Comparison of ENCODE assay signal across 31 cellular contexts in the genomic region with DNA sequence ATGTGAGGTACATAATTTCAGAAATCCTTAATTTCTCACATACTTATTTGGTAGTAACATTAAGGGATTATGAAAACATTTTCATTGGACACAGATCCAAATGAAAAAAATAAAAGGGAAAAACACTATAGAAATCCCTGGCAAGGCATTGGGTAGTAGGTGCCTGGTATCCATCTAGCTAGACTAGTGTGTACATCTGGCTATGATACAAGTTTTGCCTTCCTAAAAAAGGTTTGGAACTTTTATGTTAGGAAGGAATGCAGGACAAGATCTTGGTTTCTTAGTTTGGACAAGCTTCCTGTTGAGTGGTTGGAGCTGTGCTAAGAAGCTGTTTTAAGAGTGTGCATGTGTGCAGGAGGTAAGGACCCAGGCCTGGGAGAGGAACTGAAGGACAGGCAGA.
"Had no signal": no experiment of that assay in that cellular context is flagged by ENCODE, and none has a peak within 500 bp of the region (broad histone marks: within the 10 kb centered on the region; RNA-seq: fewer than 3 reads in every experiment).

No MANE protein-coding gene starts in this region.

- H3K9me3 ChIP-seq: adrenal gland, body of pancreas, breast epithelium had no signal

- H3K4me3 ChIP-seq: adrenal gland, body of pancreas, breast epithelium had no signal

- FAIRE-seq: astrocyte, TTC549 had no signal

- H3K4me1 ChIP-seq: breast epithelium had no signal

- H3K27ac ChIP-seq: adrenal gland, body of pancreas, brain microvascular endothelial cell, breast epithelium, VCaP had no signal

- H3K27me3 ChIP-seq: adrenal gland, body of pancreas, breast epithelium had no signal

- H3K36me3 ChIP-seq: adrenal gland, brain microvascular endothelial cell, breast epithelium had no signal

- DNase-seq: activated B cell treated with CpG ODN at 0.5 μM for 24 hours; activated CD4-positive, alpha-beta memory T cell treated with anti-CD3 and anti-CD28 coated beads for 36 hours; activated CD4-positive, alpha-beta T cell treated with anti-CD3 and anti-CD28 coated beads for 4 hours; activated CD4-positive, alpha-beta T cell treated with anti-CD3 and anti-CD28 coated beads, Interleukin-2, amount 10 ng/mL, durations not matched to agents 24 days and 14 days; activated CD4-positive, alpha-beta T cell treated with anti-CD3 and anti-CD28 coated beads, Interleukin-2, amount 50 U/mL, for 1 hour; activated CD4-positive, alpha-beta T cell treated with anti-CD3 and anti-CD28 coated beads, Interleukin-2, amount 50 U/mL, for 4 hours; activated CD4-positive, CD25-positive, alpha-beta regulatory T cell treated with anti-CD3 and anti-CD28 coated beads, Interleukin-2, amount 50 U/mL, for 72 hours; activated CD8-positive, alpha-beta memory T cell treated with anti-CD3 and anti-CD28 coated beads, Interleukin-2, amount 50 U/mL, for 4 hours; activated CD8-positive, alpha-beta T cell treated with anti-CD3 and anti-CD28 coated beads for 36 hours; activated effector memory CD4-positive, alpha-beta T cell treated with anti-CD3 and anti-CD28 coated beads, Interleukin-2, amount 50 U/mL, for 16 hours; activated gamma-delta T cell treated with Interleukin-2 at 50 U/mL for 16 hours; activated naive CD4-positive, alpha-beta T cell; activated naive CD4-positive, alpha-beta T cell treated with anti-CD3 and anti-CD28 coated beads for 36 hours; activated naive CD4-positive, alpha-beta T cell treated with anti-CD3 and anti-CD28 coated beads, Interleukin-2, amount 50 U/mL, for 16 hours; activated naive CD8-positive, alpha-beta T cell treated with anti-CD3 and anti-CD28 coated beads for 36 hours; activated T-cell treated with anti-CD3 and anti-CD28 coated beads for 4 hours; activated T-cell treated with anti-CD3 and anti-CD28 coated beads, Interleukin-2, amount 50 U/mL, for 1 hour; activated T-cell treated with anti-CD3 and anti-CD28 coated beads, Interleukin-2, amount 50 U/mL, for 4 hours; activated T-cell treated with anti-CD3 and anti-CD28 coated beads, Interleukin-2, amount 50 U/mL, for 72 hours; adrenal gland; amniotic stem cell; aorta; body of pancreas; brain microvascular endothelial cell; central memory CD4-positive, alpha-beta T cell; T-cell; T-helper 17 cell had no signal
